In the genomic region with DNA sequence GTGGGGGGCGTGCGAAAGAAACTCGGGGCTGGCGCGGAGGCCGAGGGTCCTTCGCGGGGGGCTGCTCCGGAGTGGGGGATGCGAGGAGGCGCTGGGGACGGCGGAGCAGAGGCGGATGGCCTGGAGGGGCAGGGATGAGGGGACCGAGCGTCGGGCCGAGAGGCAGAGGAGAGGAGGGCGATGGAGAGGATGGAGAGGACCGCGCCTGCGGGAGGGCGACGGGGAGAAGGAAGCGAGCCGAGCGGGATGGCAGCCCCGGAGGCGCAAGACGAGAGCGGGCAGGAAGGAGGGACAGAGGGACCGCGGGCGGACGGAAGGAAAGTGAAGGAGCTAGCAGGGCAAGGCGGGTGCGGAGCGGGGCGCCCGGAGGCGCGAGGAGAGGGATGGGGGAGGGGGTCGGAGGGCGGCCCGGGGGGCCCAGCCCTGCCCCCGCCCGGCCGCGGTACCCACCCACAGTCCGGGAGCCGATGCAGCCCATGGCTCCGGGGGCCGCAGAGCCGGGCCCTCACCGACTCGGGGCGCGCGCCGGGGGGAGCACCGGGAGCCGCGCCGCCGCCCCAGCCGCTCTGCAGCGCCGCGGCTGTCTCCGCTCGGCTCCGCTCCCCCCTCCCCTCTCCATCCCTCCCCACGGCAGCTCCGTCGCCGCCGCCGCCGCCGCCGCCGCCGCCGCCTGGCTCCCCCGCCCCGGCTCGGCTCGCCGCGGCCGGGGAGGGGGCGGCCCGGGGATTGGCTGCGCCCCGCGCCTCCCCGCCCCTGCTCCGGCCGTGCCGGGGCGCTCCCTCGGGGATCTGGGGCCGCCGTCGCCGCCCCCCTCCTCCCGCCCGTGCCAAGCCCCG, we compare ENCODE assay signal across 8 cellular contexts. TPM values are rescaled to one million over a fixed set of nuclear protein-coding genes. Genes with fewer than 3 reads are reported as not detected.
DNase-seq lines count a peak whose midpoint lies in the region; ATAC-seq and TF ChIP-seq lines count a peak whose summit lies in the region.

TSS of gene FAM131B (minus strand) at position 588 of the 836 bp plus-strand sequence. CDS start at position 478, 110 bp downstream.

- peak within 1 kb of the TSS; percentile 38; the same call in 1 of the 2 replicates for H3K9ac ChIP-seq in BLaER1

- WGBS in upper lobe of left lung, 2 donors: 1 to 2% methylated on average over 35 to 60 of the region's 109 CpGs

- H3K4me3 ChIP-seq in BLaER1: peak within 1 kb of the TSS; percentile 71
- peak within 1 kb of the TSS; percentile 73 for H3K4me3 ChIP-seq in effector memory CD4-positive, alpha-beta T cell (ENCODE audit: insufficient read depth, low read depth, low read length, poor library complexity, severe bottlenecking)
- H3K4me3 ChIP-seq in upper lobe of left lung: peak within 1 kb of the TSS; percentile 40 to 68 (median 54)

- H3K9me3 ChIP-seq in BLaER1: no peaks in the 10 kb centered on the region
- no peaks in the 10 kb centered on the region for H3K9me3 ChIP-seq in effector memory CD4-positive, alpha-beta T cell (ENCODE audit: control insufficient read depth, low read length)
- no peaks in the 10 kb centered on the region for H3K9me3 ChIP-seq in upper lobe of left lung

- H3K36me3 ChIP-seq in BLaER1 (no peaks in the 10 kb centered on the region), upper lobe of left lung (no peaks in the 10 kb centered on the region)
- no peaks in the 10 kb centered on the region for H3K36me3 ChIP-seq in effector memory CD4-positive, alpha-beta T cell (ENCODE audit: control insufficient read depth, insufficient read depth, low read length)

- H3K27me3 ChIP-seq in BLaER1 (peaks cover 80% of the 10 kb centered on the region), upper lobe of left lung (peaks cover 0 to 28% (median 14%) of the 10 kb centered on the region in 4 donors)
- H3K27me3 ChIP-seq in effector memory CD4-positive, alpha-beta T cell (replicated peaks; ENCODE audit: control insufficient read depth, insufficient read depth, low read length, poor library complexity, severe bottlenecking): no peaks in the 10 kb centered on the region

- H3K4me2 ChIP-seq in BLaER1: peak within 1 kb of the TSS; percentile 98

- DNase-seq in T-helper 9 cell (peak; percentile 38), midbrain (lab: John Stamatoyannopoulos, UW) (peak; percentile 66), upper lobe of left lung (peak in 1 of 2 donors; percentile 84)
- peak in 2 of 3 donors; percentile 14 to 19 for DNase-seq in effector memory CD4-positive, alpha-beta T cell

- peak; percentile 49 for ATAC-seq in GM21529 (IDR thresholded peaks at IDR 0.05; ENCODE audit: unreplicated experiment)
- ATAC-seq in upper lobe of left lung (ENCODE audit: low FRiP score in 2 of 2): peak in 1 of 2 donors; percentile 60
- ATAC-seq in HG03139 (IDR thresholded peaks at IDR 0.05; ENCODE audit: unreplicated experiment): no peak
- no peak for ATAC-seq in GM18873 (IDR thresholded peaks at IDR 0.05; ENCODE audit: low FRiP score, unreplicated experiment)

- peaks cover 26% of the 10 kb centered on the region for H4K20me1 ChIP-seq in BLaER1

- no peak within 1 kb of the TSS for H3K27ac ChIP-seq in BLaER1
- H3K27ac ChIP-seq in effector memory CD4-positive, alpha-beta T cell (ENCODE audit: insufficient read depth, low read length, poor library complexity, severe bottlenecking): no peak within 1 kb of the TSS
- peak within 1 kb of the TSS in 1 of 4 donors; percentile 5 for H3K27ac ChIP-seq in upper lobe of left lung

- H3K4me1 ChIP-seq in BLaER1 (peaks cover 9% of the 10 kb centered on the region; the same call in 1 of the 2 replicates), upper lobe of left lung (peaks cover 15 to 22% (median 16%) of the 10 kb centered on the region in 4 donors)
- peaks cover 5% of the 10 kb centered on the region for H3K4me1 ChIP-seq in effector memory CD4-positive, alpha-beta T cell (ENCODE audit: control insufficient read depth, insufficient read depth, low read length, poor library complexity, severe bottlenecking)

- no peak for TF ChIP-seq CTCF in upper lobe of left lung (IDR thresholded peaks at IDR 0.05)

- TF ChIP-seq POLR2A in upper lobe of left lung (IDR thresholded peaks at IDR 0.05): no peak

- TF ChIP-seq EP300 in upper lobe of left lung (IDR thresholded peaks at IDR 0.05): no peak

RNA-seq across cellular contexts. Expression of gene FAM131B, which starts in this region (rescaled TPM):
- 1 to 10 TPM in 1 of 6 donors, under 1 TPM in 4, not detected in 1; 0.59 to 5.7 (median 0.67) TPM for total RNA-seq in upper lobe of left lung
